25 cellular contexts compared by ENCODE assay signal in the genomic region with DNA sequence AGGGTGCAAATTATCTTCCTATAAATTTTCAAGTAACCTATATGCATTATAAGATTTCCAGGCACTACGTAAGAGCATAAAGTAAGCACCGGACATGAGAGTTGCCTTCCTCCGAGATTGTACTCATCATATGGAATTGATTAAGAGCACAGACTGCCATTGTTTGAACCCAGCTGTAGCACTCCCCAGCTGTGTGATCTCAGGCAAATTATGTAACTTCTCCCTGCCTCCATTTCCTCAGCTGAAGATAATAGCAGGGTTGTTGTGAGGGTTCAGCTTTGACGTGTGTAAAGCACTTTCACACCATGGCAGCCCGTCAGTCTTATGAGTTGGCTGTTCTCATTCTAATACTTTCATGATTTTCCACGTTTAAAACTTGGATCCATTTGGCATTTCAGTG.
DNase-seq lines count a peak whose midpoint lies in the region; ATAC-seq and TF ChIP-seq lines count a peak whose summit lies in the region.
"Had no signal": no experiment of that assay in that cellular context is flagged by ENCODE, and none has a peak within 500 bp of the region (broad histone marks: within the 10 kb centered on the region; RNA-seq: fewer than 3 reads in every experiment).

No MANE protein-coding gene starts in this region.

- H3K9me3 ChIP-seq in stomach smooth muscle (ENCODE audit: control insufficient read depth in 2 of 2, low read length in 2 of 2) (no peaks in the 10 kb centered on the region), esophagus squamous epithelium (no peaks in the 10 kb centered on the region)
- H3K9me3 ChIP-seq: esophagus muscularis mucosa, left lung, testis had no signal

- no peak for TF ChIP-seq POLR2A in esophagus squamous epithelium (IDR thresholded peaks at IDR 0.05)

- intact Hi-C loops in esophagus squamous epithelium (cut with DNase I), result no loop called here

- WGBS in esophagus squamous epithelium, 2 donors, result 82 to 86% methylated on average over 6 of the region's 6 CpGs

- no peak overlapping the region for H3K4me3 ChIP-seq in fibroblast of mammary gland (ENCODE audit: control insufficient read depth, low read depth, low read length)
- no peak overlapping the region for H3K4me3 ChIP-seq in stomach smooth muscle (ENCODE audit: low read length in 2 of 2)
- H3K4me3 ChIP-seq in esophagus squamous epithelium, result no peak overlapping the region
- H3K4me3 ChIP-seq: esophagus muscularis mucosa, left lung, skin epidermis, testis had no signal

- no peak overlapping the region for H3K9ac ChIP-seq in stomach smooth muscle (ENCODE audit: low read length in 2 of 2)

- H3K27me3 ChIP-seq in layer of hippocampus (ENCODE audit: control insufficient read depth, insufficient read depth, low read length) (no peaks in the 10 kb centered on the region), stomach smooth muscle (ENCODE audit: control insufficient read depth in 1 of 2, insufficient read depth in 2 of 2, low read length in 2 of 2) (no peaks in the 10 kb centered on the region), esophagus squamous epithelium (no peaks in the 10 kb centered on the region)
- H3K27me3 ChIP-seq: esophagus muscularis mucosa, left lung, testis had no signal

- H3K36me3 ChIP-seq in stomach smooth muscle (ENCODE audit: control insufficient read depth in 2 of 2, insufficient read depth in 2 of 2, low read length in 2 of 2) (no peaks in the 10 kb centered on the region), esophagus squamous epithelium (no peaks in the 10 kb centered on the region)
- H3K36me3 ChIP-seq: esophagus muscularis mucosa, left lung had no signal

- DNase-seq in RPMI7951 (ENCODE audit: low read depth) (peak; percentile 34), fibroblast of mammary gland (ENCODE audit: low read depth) (peak; percentile 53), NCI-H1694 treated with DMSO at 0.1 percent for 48 hours (lab: John Stamatoyannopoulos, UW) (no peak), esophagus squamous epithelium (lab: John Stamatoyannopoulos, UW) (no peak), GF-D8 (lab: John Stamatoyannopoulos, UW) (no peak)
- DNase-seq: activated CD4-positive, alpha-beta memory T cell treated with anti-CD3 and anti-CD28 coated beads for 36 hours; activated CD8-positive, alpha-beta memory T cell treated with anti-CD3 and anti-CD28 coated beads, Interleukin-2, amount 50 U/mL, for 4 hours; activated naive CD4-positive, alpha-beta T cell treated with Interleukin-2 at 50 U/mL for 16 hours; Calu3; DND-41; GOT3; left lung; naive thymus-derived CD4-positive, alpha-beta T cell; NCI-H1048; NCI-H1694; NCI-H446 treated with DMSO at 0.1 percent for 48 hours; occipital lobe; stimulated activated naive B cell treated with anti-CD40 and anti-IgM and Interleukin-4, amounts not matched to agents 10 μg/mL and 1 μg/mL and 100 μg/mL, for 72 hours; T-helper 17 cell; testis had no signal

- H3K4me1 ChIP-seq in stomach smooth muscle (ENCODE audit: control insufficient read depth, insufficient read depth, low read length) (peaks cover 59% of the 10 kb centered on the region), esophagus squamous epithelium (peaks cover 0 to 57% (median 22%) of the 10 kb centered on the region in 3 donors)
- H3K4me1 ChIP-seq: testis had no signal

- no peak for ATAC-seq in GM19351 (IDR thresholded peaks at IDR 0.05; ENCODE audit: unreplicated experiment)
- ATAC-seq: left lung; naive thymus-derived CD4-positive, alpha-beta T cell; stimulated activated naive B cell treated with anti-CD40 and anti-IgM and Interleukin-4, amounts not matched to agents 10 μg/mL and 1 μg/mL and 100 μg/mL, for 72 hours; T-helper 17 cell had no signal

- TF ChIP-seq CTCF in fibroblast of mammary gland (conservative IDR thresholded peaks at IDR 0.05; ENCODE audit: control insufficient read depth, insufficient read depth, low read depth, low read length) (no peak), esophagus squamous epithelium (IDR thresholded peaks at IDR 0.05) (no peak)

- H3K27ac ChIP-seq in layer of hippocampus (ENCODE audit: low read depth, low read length) (peak overlapping the region; percentile 30), stomach smooth muscle (ENCODE audit: low read length) (peak overlapping the region; percentile 98), esophagus squamous epithelium (peak overlapping the region in 1 of 4 donors; percentile 26)
- H3K27ac ChIP-seq: left lung, skin epidermis, testis had no signal

Comparison
In these comparisons a context has a peak if more than half of its experiments do, and no peak if none do; other contexts are left out.
1. DNase-seq: peak in RPMI7951 (single experiment) and fibroblast of mammary gland (single experiment); none in NCI-H1694 treated with DMSO at 0.1 percent for 48 hours (single experiment), esophagus squamous epithelium (single experiment) and GF-D8 (single experiment).